1 cellular context compared by ENCODE assay signal in the genomic region with DNA sequence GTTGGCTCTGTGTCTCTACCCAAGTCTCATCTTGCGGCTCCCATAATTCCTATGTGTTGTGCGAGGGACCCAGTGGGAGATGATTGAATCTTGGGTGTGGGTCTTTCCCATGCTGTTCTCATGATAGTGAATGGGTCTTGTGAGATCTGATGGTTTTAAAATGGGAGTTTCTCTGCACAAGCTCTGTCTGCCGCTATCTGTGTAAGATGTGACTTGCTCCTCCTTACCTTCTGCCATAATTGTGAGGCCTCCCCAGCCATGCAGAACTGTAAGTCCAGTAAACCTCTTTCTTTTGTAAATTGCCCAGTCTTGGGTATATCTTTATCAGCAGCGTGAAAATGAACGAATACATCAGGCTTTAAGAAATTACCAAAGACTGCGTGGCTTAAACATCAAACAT.
TF ChIP-seq lines count a peak whose summit lies in the region.

No MANE protein-coding gene starts in this region.

TF ChIP-seq in GM23338, 12 proteins besides CTCF, POLR2A, EP300 and RAD21:
- TF ChIP-seq STAT1 (IDR thresholded peaks at IDR 0.05; ENCODE audit: unreplicated experiment) (no peak), EZH2 (IDR thresholded peaks at IDR 0.05; ENCODE audit: low read depth, unreplicated experiment) (no peak), ZNF331 (CRISPR knock-in tag; IDR thresholded peaks at IDR 0.05; ENCODE audit: low read depth) (no peak), ZNF114 (CRISPR knock-in tag; IDR thresholded peaks at IDR 0.05) (no peak), CREB1 (CRISPR knock-in tag; IDR thresholded peaks at IDR 0.05; ENCODE audit: low read depth) (no peak), NANOG (IDR thresholded peaks at IDR 0.05; ENCODE audit: borderline replicate concordance) (no peak), EZH2phosphoT487 (IDR thresholded peaks at IDR 0.05; ENCODE audit: unreplicated experiment) (no peak), JUNB (IDR thresholded peaks at IDR 0.05; ENCODE audit: unreplicated experiment) (no peak), POLR2AphosphoS5 (IDR thresholded peaks at IDR 0.05; ENCODE audit: low read depth) (no peak)
- TF ChIP-seq, protein P1, sequence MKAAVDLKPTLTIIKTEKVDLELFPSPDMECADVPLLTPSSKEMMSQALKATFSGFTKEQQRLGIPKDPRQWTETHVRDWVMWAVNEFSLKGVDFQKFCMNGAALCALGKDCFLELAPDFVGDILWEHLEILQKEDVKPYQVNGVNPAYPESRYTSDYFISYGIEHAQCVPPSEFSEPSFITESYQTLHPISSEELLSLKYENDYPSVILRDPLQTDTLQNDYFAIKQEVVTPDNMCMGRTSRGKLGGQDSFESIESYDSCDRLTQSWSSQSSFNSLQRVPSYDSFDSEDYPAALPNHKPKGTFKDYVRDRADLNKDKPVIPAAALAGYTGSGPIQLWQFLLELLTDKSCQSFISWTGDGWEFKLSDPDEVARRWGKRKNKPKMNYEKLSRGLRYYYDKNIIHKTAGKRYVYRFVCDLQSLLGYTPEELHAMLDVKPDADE (IDR thresholded peaks at IDR 0.05) = no peak
- TF ChIP-seq, protein P2, sequence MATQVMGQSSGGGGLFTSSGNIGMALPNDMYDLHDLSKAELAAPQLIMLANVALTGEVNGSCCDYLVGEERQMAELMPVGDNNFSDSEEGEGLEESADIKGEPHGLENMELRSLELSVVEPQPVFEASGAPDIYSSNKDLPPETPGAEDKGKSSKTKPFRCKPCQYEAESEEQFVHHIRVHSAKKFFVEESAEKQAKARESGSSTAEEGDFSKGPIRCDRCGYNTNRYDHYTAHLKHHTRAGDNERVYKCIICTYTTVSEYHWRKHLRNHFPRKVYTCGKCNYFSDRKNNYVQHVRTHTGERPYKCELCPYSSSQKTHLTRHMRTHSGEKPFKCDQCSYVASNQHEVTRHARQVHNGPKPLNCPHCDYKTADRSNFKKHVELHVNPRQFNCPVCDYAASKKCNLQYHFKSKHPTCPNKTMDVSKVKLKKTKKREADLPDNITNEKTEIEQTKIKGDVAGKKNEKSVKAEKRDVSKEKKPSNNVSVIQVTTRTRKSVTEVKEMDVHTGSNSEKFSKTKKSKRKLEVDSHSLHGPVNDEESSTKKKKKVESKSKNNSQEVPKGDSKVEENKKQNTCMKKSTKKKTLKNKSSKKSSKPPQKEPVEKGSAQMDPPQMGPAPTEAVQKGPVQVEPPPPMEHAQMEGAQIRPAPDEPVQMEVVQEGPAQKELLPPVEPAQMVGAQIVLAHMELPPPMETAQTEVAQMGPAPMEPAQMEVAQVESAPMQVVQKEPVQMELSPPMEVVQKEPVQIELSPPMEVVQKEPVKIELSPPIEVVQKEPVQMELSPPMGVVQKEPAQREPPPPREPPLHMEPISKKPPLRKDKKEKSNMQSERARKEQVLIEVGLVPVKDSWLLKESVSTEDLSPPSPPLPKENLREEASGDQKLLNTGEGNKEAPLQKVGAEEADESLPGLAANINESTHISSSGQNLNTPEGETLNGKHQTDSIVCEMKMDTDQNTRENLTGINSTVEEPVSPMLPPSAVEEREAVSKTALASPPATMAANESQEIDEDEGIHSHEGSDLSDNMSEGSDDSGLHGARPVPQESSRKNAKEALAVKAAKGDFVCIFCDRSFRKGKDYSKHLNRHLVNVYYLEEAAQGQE (IDR thresholded peaks at IDR 0.05; ENCODE audit: unreplicated experiment) = no peak
- TF ChIP-seq, protein P3, sequence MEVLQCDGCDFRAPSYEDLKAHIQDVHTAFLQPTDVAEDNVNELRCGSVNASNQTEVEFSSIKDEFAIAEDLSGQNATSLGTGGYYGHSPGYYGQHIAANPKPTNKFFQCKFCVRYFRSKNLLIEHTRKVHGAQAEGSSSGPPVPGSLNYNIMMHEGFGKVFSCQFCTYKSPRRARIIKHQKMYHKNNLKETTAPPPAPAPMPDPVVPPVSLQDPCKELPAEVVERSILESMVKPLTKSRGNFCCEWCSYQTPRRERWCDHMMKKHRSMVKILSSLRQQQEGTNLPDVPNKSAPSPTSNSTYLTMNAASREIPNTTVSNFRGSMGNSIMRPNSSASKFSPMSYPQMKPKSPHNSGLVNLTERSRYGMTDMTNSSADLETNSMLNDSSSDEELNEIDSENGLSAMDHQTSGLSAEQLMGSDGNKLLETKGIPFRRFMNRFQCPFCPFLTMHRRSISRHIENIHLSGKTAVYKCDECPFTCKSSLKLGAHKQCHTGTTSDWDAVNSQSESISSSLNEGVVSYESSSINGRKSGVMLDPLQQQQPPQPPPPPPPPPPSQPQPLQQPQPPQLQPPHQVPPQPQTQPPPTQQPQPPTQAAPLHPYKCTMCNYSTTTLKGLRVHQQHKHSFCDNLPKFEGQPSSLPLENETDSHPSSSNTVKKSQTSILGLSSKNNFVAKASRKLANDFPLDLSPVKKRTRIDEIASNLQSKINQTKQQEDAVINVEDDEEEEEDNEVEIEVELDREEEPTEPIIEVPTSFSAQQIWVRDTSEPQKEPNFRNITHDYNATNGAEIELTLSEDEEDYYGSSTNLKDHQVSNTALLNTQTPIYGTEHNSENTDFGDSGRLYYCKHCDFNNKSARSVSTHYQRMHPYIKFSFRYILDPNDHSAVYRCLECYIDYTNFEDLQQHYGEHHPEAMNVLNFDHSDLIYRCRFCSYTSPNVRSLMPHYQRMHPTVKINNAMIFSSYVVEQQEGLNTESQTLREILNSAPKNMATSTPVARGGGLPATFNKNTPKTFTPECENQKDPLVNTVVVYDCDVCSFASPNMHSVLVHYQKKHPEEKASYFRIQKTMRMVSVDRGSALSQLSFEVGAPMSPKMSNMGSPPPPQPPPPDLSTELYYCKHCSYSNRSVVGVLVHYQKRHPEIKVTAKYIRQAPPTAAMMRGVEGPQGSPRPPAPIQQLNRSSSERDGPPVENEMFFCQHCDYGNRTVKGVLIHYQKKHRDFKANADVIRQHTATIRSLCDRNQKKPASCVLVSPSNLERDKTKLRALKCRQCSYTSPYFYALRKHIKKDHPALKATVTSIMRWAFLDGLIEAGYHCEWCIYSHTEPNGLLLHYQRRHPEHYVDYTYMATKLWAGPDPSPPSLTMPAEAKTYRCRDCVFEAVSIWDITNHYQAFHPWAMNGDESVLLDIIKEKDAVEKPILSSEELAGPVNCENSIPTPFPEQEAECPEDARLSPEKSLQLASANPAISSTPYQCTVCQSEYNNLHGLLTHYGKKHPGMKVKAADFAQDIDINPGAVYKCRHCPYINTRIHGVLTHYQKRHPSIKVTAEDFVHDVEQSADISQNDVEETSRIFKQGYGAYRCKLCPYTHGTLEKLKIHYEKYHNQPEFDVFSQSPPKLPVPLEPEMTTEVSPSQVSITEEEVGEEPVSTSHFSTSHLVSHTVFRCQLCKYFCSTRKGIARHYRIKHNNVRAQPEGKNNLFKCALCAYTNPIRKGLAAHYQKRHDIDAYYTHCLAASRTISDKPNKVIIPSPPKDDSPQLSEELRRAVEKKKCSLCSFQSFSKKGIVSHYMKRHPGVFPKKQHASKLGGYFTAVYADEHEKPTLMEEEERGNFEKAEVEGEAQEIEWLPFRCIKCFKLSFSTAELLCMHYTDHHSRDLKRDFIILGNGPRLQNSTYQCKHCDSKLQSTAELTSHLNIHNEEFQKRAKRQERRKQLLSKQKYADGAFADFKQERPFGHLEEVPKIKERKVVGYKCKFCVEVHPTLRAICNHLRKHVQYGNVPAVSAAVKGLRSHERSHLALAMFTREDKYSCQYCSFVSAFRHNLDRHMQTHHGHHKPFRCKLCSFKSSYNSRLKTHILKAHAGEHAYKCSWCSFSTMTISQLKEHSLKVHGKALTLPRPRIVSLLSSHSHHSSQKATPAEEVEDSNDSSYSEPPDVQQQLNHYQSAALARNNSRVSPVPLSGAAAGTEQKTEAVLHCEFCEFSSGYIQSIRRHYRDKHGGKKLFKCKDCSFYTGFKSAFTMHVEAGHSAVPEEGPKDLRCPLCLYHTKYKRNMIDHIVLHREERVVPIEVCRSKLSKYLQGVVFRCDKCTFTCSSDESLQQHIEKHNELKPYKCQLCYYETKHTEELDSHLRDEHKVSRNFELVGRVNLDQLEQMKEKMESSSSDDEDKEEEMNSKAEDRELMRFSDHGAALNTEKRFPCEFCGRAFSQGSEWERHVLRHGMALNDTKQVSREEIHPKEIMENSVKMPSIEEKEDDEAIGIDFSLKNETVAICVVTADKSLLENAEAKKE (CRISPR knock-in tag; IDR thresholded peaks at IDR 0.05) = no peak
